Comparison of ENCODE assay signal across 1 cellular context in genomic region chr11:77589521-77590193, GRCh38.
TF ChIP-seq lines count a peak whose summit lies in the region.

A gene with protein sequence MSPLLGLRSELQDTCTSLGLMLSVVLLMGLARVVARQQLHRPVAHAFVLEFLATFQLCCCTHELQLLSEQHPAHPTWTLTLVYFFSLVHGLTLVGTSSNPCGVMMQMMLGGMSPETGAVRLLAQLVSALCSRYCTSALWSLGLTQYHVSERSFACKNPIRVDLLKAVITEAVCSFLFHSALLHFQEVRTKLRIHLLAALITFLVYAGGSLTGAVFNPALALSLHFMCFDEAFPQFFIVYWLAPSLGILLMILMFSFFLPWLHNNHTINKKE (plus strand): TSS chr11:77589953. CDS start chr11:77589993, 40 bp downstream.

TF ChIP-seq in K562, 482 proteins besides CTCF, POLR2A, EP300 and RAD21 (continued from another document and continues in another):
- TF ChIP-seq ZFPM2 (CRISPR knock-in tag; IDR thresholded peaks at IDR 0.05) (no peak), TOE1 (IDR thresholded peaks at IDR 0.05; ENCODE audit: borderline replicate concordance) (no peak), TOE1 (CRISPR knock-in tag; IDR thresholded peaks at IDR 0.05; ENCODE audit: borderline replicate concordance, low read depth) (no peak), HDGF (IDR thresholded peaks at IDR 0.05) (no peak), TARDBP (IDR thresholded peaks at IDR 0.05) (no peak), CTBP1 (IDR thresholded peaks at IDR 0.05; ENCODE audit: borderline replicate concordance) (peak; percentile 94), PCBP1 (IDR thresholded peaks at IDR 0.05; ENCODE audit: low read depth, low read length, poor library complexity, severe bottlenecking) (no peak), ZBTB17 (CRISPR knock-in tag; IDR thresholded peaks at IDR 0.05) (no peak), LEF1 (IDR thresholded peaks at IDR 0.05) (no peak), SNIP1 (IDR thresholded peaks at IDR 0.05; ENCODE audit: low read depth) (no peak), ZNF695 (CRISPR knock-in tag; IDR thresholded peaks at IDR 0.05) (no peak), ZNF589 (CRISPR knock-in tag; IDR thresholded peaks at IDR 0.05; ENCODE audit: low read depth) (no peak), MAZ (CRISPR knock-in tag; conservative IDR thresholded peaks at IDR 0.05 in 1 of 2, IDR thresholded peaks at IDR 0.05 in 1 of 2) (peak; percentile 64 to 70; a peak in 3 of 4 replicates), POLR2AphosphoS5 (IDR thresholded peaks at IDR 0.05; ENCODE audit: control insufficient read depth, insufficient read depth, low read depth, low read length) (no peak), YBX1 (IDR thresholded peaks at IDR 0.05) (no peak), EP400 (IDR thresholded peaks at IDR 0.05) (no peak), ETS2 (tag; IDR thresholded peaks at IDR 0.05; ENCODE audit: borderline replicate concordance, poor library complexity, severe bottlenecking) (no peak), SNAPC5 (CRISPR knock-in tag; IDR thresholded peaks at IDR 0.05) (no peak), CCAR2 (IDR thresholded peaks at IDR 0.05; ENCODE audit: low read depth, low read length) (no peak), ATF3 (IDR thresholded peaks at IDR 0.05) (no peak), ATF3 (CRISPR knock-in tag; conservative IDR thresholded peaks at IDR 0.05) (no peak), ARID2 (IDR thresholded peaks at IDR 0.05) (no peak), ADNP (tag; IDR thresholded peaks at IDR 0.05) (no peak), HLTF (IDR thresholded peaks at IDR 0.05) (no peak), TFAM (CRISPR knock-in tag; conservative IDR thresholded peaks at IDR 0.05) (no peak), ZNF165 (CRISPR knock-in tag; IDR thresholded peaks at IDR 0.05; ENCODE audit: borderline replicate concordance) (no peak), ZNF121 (CRISPR knock-in tag; conservative IDR thresholded peaks at IDR 0.05) (no peak), PURB (CRISPR knock-in tag; IDR thresholded peaks at IDR 0.05; ENCODE audit: low read depth) (no peak), NR4A1 (CRISPR knock-in tag; IDR thresholded peaks at IDR 0.05) (no peak), NR4A1 (tag; IDR thresholded peaks at IDR 0.05) (no peak), ZNF780A (CRISPR knock-in tag; IDR thresholded peaks at IDR 0.05) (no peak), BCL6 (CRISPR knock-in tag; IDR thresholded peaks at IDR 0.05) (no peak), PREB (CRISPR knock-in tag; IDR thresholded peaks at IDR 0.05) (no peak), MTA1 (IDR thresholded peaks at IDR 0.05; ENCODE audit: borderline replicate concordance) (no peak), FOXP1 (CRISPR knock-in tag; IDR thresholded peaks at IDR 0.05) (no peak), USF1 (CRISPR knock-in tag; IDR thresholded peaks at IDR 0.05) (no peak), MTA3 (IDR thresholded peaks at IDR 0.05; ENCODE audit: borderline replicate concordance) (peak; percentile 55; the same call in 1 of the 2 replicates), ZNF639 (CRISPR knock-in tag; conservative IDR thresholded peaks at IDR 0.05 in 1 of 2, IDR thresholded peaks at IDR 0.05 in 1 of 2) (no peak), DNMT1 (IDR thresholded peaks at IDR 0.05) (no peak), ZKSCAN8 (CRISPR knock-in tag; IDR thresholded peaks at IDR 0.05) (no peak), XRCC3 (IDR thresholded peaks at IDR 0.05) (no peak), MITF (IDR thresholded peaks at IDR 0.05) (no peak), CREBBP (IDR thresholded peaks at IDR 0.05; ENCODE audit: low read depth, low read length) (no peak), ARID1B (IDR thresholded peaks at IDR 0.05) (no peak), YY1 (IDR thresholded peaks at IDR 0.05; ENCODE audit: borderline replicate concordance in 1 of 3, control insufficient read depth in 1 of 3, extremely low read depth in 1 of 3, insufficient read depth in 3 of 3, insufficient read length in 1 of 3, insufficient replicate concordance in 2 of 3, low read depth in 1 of 3, low read length in 2 of 3) (peak in 2 of 3 experiments; percentile 24 to 43), ZFX (CRISPR knock-in tag; IDR thresholded peaks at IDR 0.05) (peak; percentile 87), THRB (CRISPR knock-in tag; conservative IDR thresholded peaks at IDR 0.05) (no peak), RUNX1 (IDR thresholded peaks at IDR 0.05; ENCODE audit: low read depth) (no peak), CBX1 (IDR thresholded peaks at IDR 0.05; ENCODE audit: low read depth) (no peak), SLC30A9 (CRISPR knock-in tag; IDR thresholded peaks at IDR 0.05) (no peak), SRSF9 (IDR thresholded peaks at IDR 0.05; ENCODE audit: borderline replicate concordance, low read depth, low read length) (no peak), KAT2B (IDR thresholded peaks at IDR 0.05; ENCODE audit: low read depth, low read length) (no peak), NR1H2 (CRISPR knock-in tag; IDR thresholded peaks at IDR 0.05) (no peak), ZNF507 (tag; conservative IDR thresholded peaks at IDR 0.05) (no peak), ZNF561 (CRISPR knock-in tag; conservative IDR thresholded peaks at IDR 0.05) (no peak), ZBED1 (IDR thresholded peaks at IDR 0.05) (no peak)
- TF ChIP-seq, protein P1, sequence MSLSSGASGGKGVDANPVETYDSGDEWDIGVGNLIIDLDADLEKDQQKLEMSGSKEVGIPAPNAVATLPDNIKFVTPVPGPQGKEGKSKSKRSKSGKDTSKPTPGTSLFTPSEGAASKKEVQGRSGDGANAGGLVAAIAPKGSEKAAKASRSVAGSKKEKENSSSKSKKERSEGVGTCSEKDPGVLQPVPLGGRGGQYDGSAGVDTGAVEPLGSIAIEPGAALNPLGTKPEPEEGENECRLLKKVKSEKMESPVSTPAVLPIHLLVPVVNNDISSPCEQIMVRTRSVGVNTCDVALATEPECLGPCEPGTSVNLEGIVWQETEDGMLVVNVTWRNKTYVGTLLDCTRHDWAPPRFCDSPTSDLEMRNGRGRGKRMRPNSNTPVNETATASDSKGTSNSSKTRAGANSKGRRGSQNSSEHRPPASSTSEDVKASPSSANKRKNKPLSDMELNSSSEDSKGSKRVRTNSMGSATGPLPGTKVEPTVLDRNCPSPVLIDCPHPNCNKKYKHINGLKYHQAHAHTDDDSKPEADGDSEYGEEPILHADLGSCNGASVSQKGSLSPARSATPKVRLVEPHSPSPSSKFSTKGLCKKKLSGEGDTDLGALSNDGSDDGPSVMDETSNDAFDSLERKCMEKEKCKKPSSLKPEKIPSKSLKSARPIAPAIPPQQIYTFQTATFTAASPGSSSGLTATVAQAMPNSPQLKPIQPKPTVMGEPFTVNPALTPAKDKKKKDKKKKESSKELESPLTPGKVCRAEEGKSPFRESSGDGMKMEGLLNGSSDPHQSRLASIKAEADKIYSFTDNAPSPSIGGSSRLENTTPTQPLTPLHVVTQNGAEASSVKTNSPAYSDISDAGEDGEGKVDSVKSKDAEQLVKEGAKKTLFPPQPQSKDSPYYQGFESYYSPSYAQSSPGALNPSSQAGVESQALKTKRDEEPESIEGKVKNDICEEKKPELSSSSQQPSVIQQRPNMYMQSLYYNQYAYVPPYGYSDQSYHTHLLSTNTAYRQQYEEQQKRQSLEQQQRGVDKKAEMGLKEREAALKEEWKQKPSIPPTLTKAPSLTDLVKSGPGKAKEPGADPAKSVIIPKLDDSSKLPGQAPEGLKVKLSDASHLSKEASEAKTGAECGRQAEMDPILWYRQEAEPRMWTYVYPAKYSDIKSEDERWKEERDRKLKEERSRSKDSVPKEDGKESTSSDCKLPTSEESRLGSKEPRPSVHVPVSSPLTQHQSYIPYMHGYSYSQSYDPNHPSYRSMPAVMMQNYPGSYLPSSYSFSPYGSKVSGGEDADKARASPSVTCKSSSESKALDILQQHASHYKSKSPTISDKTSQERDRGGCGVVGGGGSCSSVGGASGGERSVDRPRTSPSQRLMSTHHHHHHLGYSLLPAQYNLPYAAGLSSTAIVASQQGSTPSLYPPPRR (CRISPR knock-in tag; IDR thresholded peaks at IDR 0.05; ENCODE audit: borderline replicate concordance), result 0 out of 2 replicates have a peak, but pooled peaks have one; percentile 30
- TF ChIP-seq, protein P2, sequence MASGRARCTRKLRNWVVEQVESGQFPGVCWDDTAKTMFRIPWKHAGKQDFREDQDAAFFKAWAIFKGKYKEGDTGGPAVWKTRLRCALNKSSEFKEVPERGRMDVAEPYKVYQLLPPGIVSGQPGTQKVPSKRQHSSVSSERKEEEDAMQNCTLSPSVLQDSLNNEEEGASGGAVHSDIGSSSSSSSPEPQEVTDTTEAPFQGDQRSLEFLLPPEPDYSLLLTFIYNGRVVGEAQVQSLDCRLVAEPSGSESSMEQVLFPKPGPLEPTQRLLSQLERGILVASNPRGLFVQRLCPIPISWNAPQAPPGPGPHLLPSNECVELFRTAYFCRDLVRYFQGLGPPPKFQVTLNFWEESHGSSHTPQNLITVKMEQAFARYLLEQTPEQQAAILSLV (tag; IDR thresholded peaks at IDR 0.05), result no peak
- TF ChIP-seq, protein P3, sequence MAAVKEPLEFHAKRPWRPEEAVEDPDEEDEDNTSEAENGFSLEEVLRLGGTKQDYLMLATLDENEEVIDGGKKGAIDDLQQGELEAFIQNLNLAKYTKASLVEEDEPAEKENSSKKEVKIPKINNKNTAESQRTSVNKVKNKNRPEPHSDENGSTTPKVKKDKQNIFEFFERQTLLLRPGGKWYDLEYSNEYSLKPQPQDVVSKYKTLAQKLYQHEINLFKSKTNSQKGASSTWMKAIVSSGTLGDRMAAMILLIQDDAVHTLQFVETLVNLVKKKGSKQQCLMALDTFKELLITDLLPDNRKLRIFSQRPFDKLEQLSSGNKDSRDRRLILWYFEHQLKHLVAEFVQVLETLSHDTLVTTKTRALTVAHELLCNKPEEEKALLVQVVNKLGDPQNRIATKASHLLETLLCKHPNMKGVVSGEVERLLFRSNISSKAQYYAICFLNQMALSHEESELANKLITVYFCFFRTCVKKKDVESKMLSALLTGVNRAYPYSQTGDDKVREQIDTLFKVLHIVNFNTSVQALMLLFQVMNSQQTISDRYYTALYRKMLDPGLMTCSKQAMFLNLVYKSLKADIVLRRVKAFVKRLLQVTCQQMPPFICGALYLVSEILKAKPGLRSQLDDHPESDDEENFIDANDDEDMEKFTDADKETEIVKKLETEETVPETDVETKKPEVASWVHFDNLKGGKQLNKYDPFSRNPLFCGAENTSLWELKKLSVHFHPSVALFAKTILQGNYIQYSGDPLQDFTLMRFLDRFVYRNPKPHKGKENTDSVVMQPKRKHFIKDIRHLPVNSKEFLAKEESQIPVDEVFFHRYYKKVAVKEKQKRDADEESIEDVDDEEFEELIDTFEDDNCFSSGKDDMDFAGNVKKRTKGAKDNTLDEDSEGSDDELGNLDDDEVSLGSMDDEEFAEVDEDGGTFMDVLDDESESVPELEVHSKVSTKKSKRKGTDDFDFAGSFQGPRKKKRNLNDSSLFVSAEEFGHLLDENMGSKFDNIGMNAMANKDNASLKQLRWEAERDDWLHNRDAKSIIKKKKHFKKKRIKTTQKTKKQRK (IDR thresholded peaks at IDR 0.05; ENCODE audit: borderline replicate concordance, low read depth, low read length), result no peak
